In the genomic region with DNA sequence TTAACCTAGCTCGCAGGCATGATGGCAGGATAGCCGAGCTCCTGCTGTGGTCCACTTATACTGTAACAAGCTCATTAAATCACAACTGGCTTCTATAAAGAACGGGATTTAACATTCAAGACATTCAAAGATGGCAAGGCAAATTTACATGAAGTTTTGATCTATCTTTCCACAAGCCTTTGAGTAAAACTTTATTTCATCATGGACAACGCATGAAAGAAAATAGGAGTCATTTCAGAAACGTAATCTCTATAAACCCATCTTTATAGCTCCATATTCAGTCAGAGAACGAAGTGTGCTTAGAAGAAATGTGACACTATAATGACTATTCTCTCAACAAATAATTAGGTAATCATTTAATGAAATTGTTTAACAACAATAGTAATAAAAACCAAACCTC, we compare ENCODE assay signal across 8 cellular contexts. TPM values are rescaled to one million over a fixed set of nuclear protein-coding genes. Genes with fewer than 3 reads are reported as not detected.
DNase-seq lines count a peak whose midpoint lies in the region; ATAC-seq and TF ChIP-seq lines count a peak whose summit lies in the region.

No MANE protein-coding gene starts in this region.

- peaks cover 37% of the 10 kb centered on the region for H3K4me1 Mint-ChIP-seq in activated T-cell treated with anti-CD3 and anti-CD28 coated beads, Interleukin-2, amount 50 U/mL, for 4 hours (ENCODE audit: low read depth)
- H3K4me1 Mint-ChIP-seq in activated naive CD8-positive, alpha-beta T cell (ENCODE audit: low read depth) = peaks cover 47% of the 10 kb centered on the region

- no peak for TF ChIP-seq EP300 in tibial nerve (IDR thresholded peaks at IDR 0.05)

- peak overlapping the region in 3 of 4 donors; percentile 97 to 99 (median 99) for H3K27ac ChIP-seq in tibial nerve

- H3K4me3 ChIP-seq in kidney epithelial cell (ENCODE audit: low read depth, low read length) = peak overlapping the region; percentile 73
- peak overlapping the region; percentile 83 to 100 (median 98) for H3K4me3 ChIP-seq in tibial nerve

- intact Hi-C loops in sciatic nerve (cut with DNase I) = no loop called here

- H3K9me3 ChIP-seq in tibial nerve = no peaks in the 10 kb centered on the region

- no peak for TF ChIP-seq POLR2A in tibial nerve (IDR thresholded peaks at IDR 0.05)

- TF ChIP-seq CTCF in kidney epithelial cell (IDR thresholded peaks at IDR 0.05; ENCODE audit: insufficient read depth, low read length, poor library complexity, severe bottlenecking) = no peak
- TF ChIP-seq CTCF in tibial nerve (IDR thresholded peaks at IDR 0.05) = no peak

- no peak for ATAC-seq in activated T-cell treated with anti-CD3 and anti-CD28 coated beads, Interleukin-2, amount 50 U/mL, for 4 hours
- ATAC-seq in sciatic nerve (no peak), HG02678 (IDR thresholded peaks at IDR 0.05; ENCODE audit: unreplicated experiment) (no peak)

- H3K4me3 Mint-ChIP-seq in activated T-cell treated with anti-CD3 and anti-CD28 coated beads, Interleukin-2, amount 50 U/mL, for 4 hours = peak overlapping the region; percentile 90
- H3K4me3 Mint-ChIP-seq in activated naive CD8-positive, alpha-beta T cell = peak overlapping the region; percentile 88

- H3K27ac Mint-ChIP-seq in activated naive CD8-positive, alpha-beta T cell = peak overlapping the region; percentile 80

- peaks cover 0 to 32% (median 14%) of the 10 kb centered on the region in 4 donors for H3K4me1 ChIP-seq in tibial nerve

- H3K36me3 ChIP-seq in kidney epithelial cell (ENCODE audit: control insufficient read depth, insufficient read depth, low read length) (no peaks in the 10 kb centered on the region), tibial nerve (peaks cover 0 to 13% (median under 1%) of the 10 kb centered on the region in 3 donors)

- H3K27me3 ChIP-seq in kidney epithelial cell (ENCODE audit: control insufficient read depth, insufficient read depth, low read length) (no peaks in the 10 kb centered on the region), tibial nerve (no peaks in the 10 kb centered on the region)

- H3K27me3 Mint-ChIP-seq in activated T-cell treated with anti-CD3 and anti-CD28 coated beads, Interleukin-2, amount 50 U/mL, for 4 hours (ENCODE audit: low read depth) = no peaks in the 10 kb centered on the region
- no peaks in the 10 kb centered on the region for H3K27me3 Mint-ChIP-seq in activated naive CD8-positive, alpha-beta T cell

- DNase-seq in activated T-cell treated with anti-CD3 and anti-CD28 coated beads, Interleukin-2, amount 50 U/mL, for 4 hours = no peak
- no peak for DNase-seq in activated T-cell treated with anti-CD3 and anti-CD28 coated beads for 4 hours
- DNase-seq in kidney epithelial cell (ENCODE audit: low read depth) = no peak
- no peak for DNase-seq in tibial nerve (ENCODE audit: low spot score in 2 of 2)
- DNase-seq in sciatic nerve (ENCODE audit: low spot score) = no peak
- DNase-seq in T-helper 9 cell = no peak

- H3K9me3 Mint-ChIP-seq in activated T-cell treated with anti-CD3 and anti-CD28 coated beads, Interleukin-2, amount 50 U/mL, for 4 hours = no peaks in the 10 kb centered on the region
- H3K9me3 Mint-ChIP-seq in activated naive CD8-positive, alpha-beta T cell (ENCODE audit: low read depth) = no peaks in the 10 kb centered on the region

- H3K36me3 Mint-ChIP-seq in activated T-cell treated with anti-CD3 and anti-CD28 coated beads, Interleukin-2, amount 50 U/mL, for 4 hours (ENCODE audit: insufficient read depth) = peaks cover 4% of the 10 kb centered on the region
- H3K36me3 Mint-ChIP-seq in activated naive CD8-positive, alpha-beta T cell = no peaks in the 10 kb centered on the region

- WGBS in tibial nerve, 2 donors = 17 to 19% methylated on average over 6 of the region's 6 CpGs

RNA-seq across cellular contexts. Expression of gene RPN1, which starts 1.4 kb away (rescaled TPM):
- total RNA-seq in activated T-cell treated with anti-CD3 and anti-CD28 coated beads, Interleukin-2, amount 50 U/mL, for 4 hours = 100 to 1,000 TPM; 189 to 209 (median 195) TPM
- total RNA-seq in kidney epithelial cell (348 and 362 TPM in 2 replicates), tibial nerve (100 to 1,000 TPM; 173 to 255 (median 204) TPM), sciatic nerve (120 TPM)
